In the genomic region with DNA sequence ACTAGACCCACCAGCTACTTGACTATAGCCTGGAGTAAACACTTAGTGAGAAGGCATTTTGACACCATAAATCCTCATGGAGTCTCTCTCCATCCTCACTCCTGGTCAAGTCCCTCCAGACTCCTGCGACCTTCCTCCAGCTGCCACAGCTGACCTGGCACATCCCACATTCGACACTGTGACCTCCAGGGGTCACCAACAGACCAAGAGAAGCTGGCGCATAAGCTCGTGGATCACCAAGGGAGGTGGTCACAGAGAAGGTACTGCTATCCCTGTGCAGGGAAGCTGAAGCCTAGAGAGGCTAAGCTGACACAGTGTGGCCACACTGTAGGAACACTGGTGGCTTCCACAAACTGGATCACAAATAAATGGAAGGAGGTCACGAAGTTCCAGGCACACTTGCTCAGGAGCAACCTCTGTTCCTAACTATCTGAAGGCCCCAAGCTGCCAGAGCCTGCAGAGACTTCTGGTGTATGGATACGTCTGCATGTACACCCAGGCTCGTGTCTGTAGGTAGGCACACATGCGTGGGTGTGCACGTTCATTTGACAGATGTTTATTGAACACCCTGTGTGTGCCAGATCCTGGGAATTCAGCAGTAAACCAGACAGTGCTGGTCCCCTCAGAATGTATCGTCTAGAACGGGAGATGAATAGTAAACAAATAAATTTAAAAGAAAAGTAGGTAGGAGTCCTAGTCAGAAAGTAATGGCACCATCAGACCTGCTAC, we compare ENCODE assay signal across 20 cellular contexts.
DNase-seq lines count a peak whose midpoint lies in the region; ATAC-seq, FAIRE-seq and TF ChIP-seq lines count a peak whose summit lies in the region.
"Had no signal": no experiment of that assay in that cellular context is flagged by ENCODE, and none has a peak within 500 bp of the region (broad histone marks: within the 10 kb centered on the region; RNA-seq: fewer than 3 reads in every experiment).

No MANE protein-coding gene starts in this region.

- H2AFZ ChIP-seq in OCI-LY7 (ENCODE audit: low read length): no peak overlapping the region

- FAIRE-seq in GM12891 (lab: Jason Lieb, UNC): peak; percentile 13

- no peak for DNase-seq in GM12891 (ENCODE audit: insufficient read length, low spot score)
- DNase-seq in OCI-LY7 (ENCODE audit: low spot score): peak; percentile 48
- DNase-seq in endodermal cell: peak; percentile 59
- DNase-seq in spleen: peak; percentile 60
- DNase-seq in SJCRH30: no peak
- DNase-seq in NCI-H1436 (lab: John Stamatoyannopoulos, UW): no peak
- DNase-seq in OCI-M1 (lab: John Stamatoyannopoulos, UW): no peak
- DNase-seq: GOT3, HFFc6, MV-4-11, NCI-H1417 treated with DMSO at 0.1 percent for 48 hours, NCI-H2081, NCI-H510A, NCI-H774, SHP77, T-helper 1 cell had no signal

- no peak for ATAC-seq in HG03571 (IDR thresholded peaks at IDR 0.05; ENCODE audit: unreplicated experiment)
- ATAC-seq: SK-N-SH treated with all-trans-retinoic acid at 6 μM for 48 hours had no signal

- POLR2A ChIA-PET in OCI-LY7 (lab: Charles Lee): interaction anchor here (0.5 kb wide), 1 partner anchor 15 kb away, joined by 3 read pairs; no protein-coding TSS in a partner anchor

- H3K9ac ChIP-seq in endodermal cell (ENCODE audit: extremely low read depth, low read length, poor library complexity, severe bottlenecking): no peak overlapping the region

- H3K4me2 ChIP-seq in OCI-LY7 (ENCODE audit: low read length): no peak overlapping the region

- TF ChIP-seq POLR2A in GM12891 (IDR thresholded peaks at IDR 0.05; ENCODE audit: low read depth, low read length) (no peak), spleen (IDR thresholded peaks at IDR 0.05) (no peak)

- H3K4me1 ChIP-seq in OCI-LY7 (ENCODE audit: insufficient read depth, low read length, poor library complexity, severe bottlenecking): no peaks in the 10 kb centered on the region
- H3K4me1 ChIP-seq in endodermal cell (ENCODE audit: control insufficient read depth, insufficient read depth, low read length): no peaks in the 10 kb centered on the region
- peaks cover 0 to 5% (median 1%) of the 10 kb centered on the region in 6 donors for H3K4me1 ChIP-seq in spleen
- H3K4me1 ChIP-seq in SJCRH30: no peaks in the 10 kb centered on the region
- H3K4me1 ChIP-seq: Peyer's patch had no signal

- H4K20me1 ChIP-seq in OCI-LY7 (ENCODE audit: insufficient read depth, low read length): no peaks in the 10 kb centered on the region

- H3K27me3 Mint-ChIP-seq in endodermal cell (ENCODE audit: insufficient read depth): peaks cover 3% of the 10 kb centered on the region
- H3K27me3 Mint-ChIP-seq: IgD-negative memory B cell had no signal

- WGBS in endodermal cell (ENCODE audit: insufficient coverage in 1 of 2, insufficient read length in 1 of 2), 2 experiments: 89 to 92% methylated on average over 10 to 11 of the region's 11 CpGs
- WGBS in spleen, 5 donors: 72 to 83% (median 79%) methylated on average over 11 of the region's 11 CpGs

- no peak overlapping the region for H3K27ac Mint-ChIP-seq in endodermal cell
- H3K27ac Mint-ChIP-seq: HFFc6 had no signal

- intact Hi-C loops in OCI-LY7 (cut with micrococcal nuclease; ENCODE audit: unreplicated experiment): loop anchor here (1.0 kb wide), 1 partner anchor 80 kb away; no protein-coding TSS in a partner anchor
- intact Hi-C loops in spleen (cut with DNase I; ENCODE audit: low total_unique reads): loop anchor here (10.0 kb wide), 1 partner anchor 109 kb away; no protein-coding TSS in a partner anchor

- H3K9me3 Mint-ChIP-seq in endodermal cell: peaks cover 15% of the 10 kb centered on the region
- H3K9me3 Mint-ChIP-seq: HFFc6, IgD-negative memory B cell had no signal

- BruUV-seq in OCI-LY7 (replicated peaks; lab: Mats Ljungman, UMichigan): no TSS peak

- H3K27ac ChIP-seq in OCI-LY7 (ENCODE audit: low read depth, low read length, poor library complexity, severe bottlenecking) (no peak overlapping the region), endodermal cell (ENCODE audit: low read depth, low read length) (no peak overlapping the region), spleen (no peak overlapping the region), SJCRH30 (no peak overlapping the region)
- H3K27ac ChIP-seq: Peyer's patch had no signal

- H3K9me3 ChIP-seq in OCI-LY7 (ENCODE audit: low read length): no peaks in the 10 kb centered on the region
- H3K9me3 ChIP-seq in endodermal cell (ENCODE audit: control insufficient read depth, low read length): peaks cover 16% of the 10 kb centered on the region
- no peaks in the 10 kb centered on the region for H3K9me3 ChIP-seq in spleen
- H3K9me3 ChIP-seq in SJCRH30 (replicated peaks): no peaks in the 10 kb centered on the region
- H3K9me3 ChIP-seq: Peyer's patch had no signal

- H3K9me2 ChIP-seq in OCI-LY7 (ENCODE audit: insufficient read depth, low read length): no peaks in the 10 kb centered on the region

- no peaks in the 10 kb centered on the region for H3K79me2 ChIP-seq in OCI-LY7 (ENCODE audit: insufficient read depth, low read depth, low read length)

- no peaks in the 10 kb centered on the region for H3K4me1 Mint-ChIP-seq in endodermal cell

- H3K27me3 ChIP-seq in endodermal cell (ENCODE audit: control insufficient read depth, insufficient read depth, low read length, poor library complexity, severe bottlenecking) (no peaks in the 10 kb centered on the region), spleen (replicated peaks in 1 of 7) (peaks cover 0 to 3% (median 0%) of the 10 kb centered on the region in 7 donors), SJCRH30 (no peaks in the 10 kb centered on the region)
- H3K27me3 ChIP-seq: Peyer's patch had no signal

- TF ChIP-seq CTCF in OCI-LY7 (conservative IDR thresholded peaks at IDR 0.05; ENCODE audit: low read length): peak; percentile 57
- peak; percentile 18 for TF ChIP-seq CTCF in endodermal cell (conservative IDR thresholded peaks at IDR 0.05)
- no peak for TF ChIP-seq CTCF in spleen (IDR thresholded peaks at IDR 0.05 in 8 of 11, conservative IDR thresholded peaks at IDR 0.05 in 3 of 11)

- H3K36me3 ChIP-seq in OCI-LY7 (ENCODE audit: insufficient read depth, low read length) (no peaks in the 10 kb centered on the region), endodermal cell (ENCODE audit: control insufficient read depth, insufficient read depth, low read length) (no peaks in the 10 kb centered on the region), spleen (no peaks in the 10 kb centered on the region), SJCRH30 (no peaks in the 10 kb centered on the region)
- H3K36me3 ChIP-seq: Peyer's patch had no signal

- H3K4me3 Mint-ChIP-seq in endodermal cell: no peak overlapping the region
- H3K4me3 Mint-ChIP-seq: HFFc6, IgD-negative memory B cell had no signal

- CTCF ChIA-PET in OCI-LY7 (lab: Charles Lee; ENCODE audit: unreplicated experiment): no interaction called here

- H3K4me3 ChIP-seq in OCI-LY7 (ENCODE audit: low read depth, low read length, poor library complexity, severe bottlenecking) (no peak overlapping the region), endodermal cell (ENCODE audit: low read length) (no peak overlapping the region), spleen (no peak overlapping the region), SJCRH30 (no peak overlapping the region)
- H3K4me3 ChIP-seq: Peyer's patch had no signal

- H3K36me3 Mint-ChIP-seq in endodermal cell (ENCODE audit: low read depth): peaks cover 6% of the 10 kb centered on the region
- H3K36me3 Mint-ChIP-seq: IgD-negative memory B cell had no signal

TF ChIP-seq in GM12891, 5 proteins besides CTCF, POLR2A, EP300 and RAD21:
- TF ChIP-seq POU2F2 (IDR thresholded peaks at IDR 0.05; ENCODE audit: low read depth, low read length) (no peak), POLR2AphosphoS5 (IDR thresholded peaks at IDR 0.05; ENCODE audit: low read depth, low read length) (no peak), PAX5 (IDR thresholded peaks at IDR 0.05; ENCODE audit: insufficient read depth, low read length, severe bottlenecking) (no peak), SPI1 (IDR thresholded peaks at IDR 0.05; ENCODE audit: low read depth, low read length) (no peak), TAF1 (IDR thresholded peaks at IDR 0.05; ENCODE audit: low read depth, low read length) (no peak)

Comparison
In these comparisons a context has a peak if more than half of its experiments do, and no peak if none do; other contexts are left out.
1. DNase-seq: peak in OCI-LY7 (single experiment), endodermal cell (single experiment) and spleen (single experiment); none in GM12891 (single experiment), SJCRH30 (0 of 2), NCI-H1436 (single experiment) and OCI-M1 (single experiment).
2. CTCF ChIP-seq: peak in OCI-LY7 (single experiment) and endodermal cell (single experiment); none in spleen (0 of 11).